In genomic region chr19:45523642-45524256, GRCh38 we compare ENCODE assay signal across 8 cellular contexts. TPM values are rescaled to one million over a fixed set of nuclear protein-coding genes. Genes with fewer than 3 reads are reported as not detected.
DNase-seq lines count a peak whose midpoint lies in the region; ATAC-seq, FAIRE-seq and TF ChIP-seq lines count a peak whose summit lies in the region.

No MANE protein-coding gene starts in this region.

- H4K20me1 ChIP-seq in HepG2 (ENCODE audit: insufficient read depth, low read length): peaks cover 4% of the 10 kb centered on the region; the same call in 1 of the 2 replicates

- H3K4me1 Mint-ChIP-seq in activated CD4-positive, alpha-beta T cell treated with anti-CD3 and anti-CD28 coated beads, Interleukin-2, amount 10 ng/mL, durations not matched to agents 7 days and 5 days: peaks cover 24% of the 10 kb centered on the region

- H3K27me3 Mint-ChIP-seq in activated CD4-positive, alpha-beta T cell treated with anti-CD3 and anti-CD28 coated beads, Interleukin-2, amount 10 ng/mL, durations not matched to agents 7 days and 5 days: peaks cover 4% of the 10 kb centered on the region

- peak; percentile 88 for TF ChIP-seq RAD21 in HepG2 (CRISPR knock-in tag; IDR thresholded peaks at IDR 0.05)

- H3K27me3 ChIP-seq in HL-60 (ENCODE audit: insufficient read depth, poor library complexity, severe bottlenecking): no peaks in the 10 kb centered on the region
- no peaks in the 10 kb centered on the region for H3K27me3 ChIP-seq in HepG2 (ENCODE audit: control insufficient read depth in 1 of 2, insufficient read depth in 2 of 2, low read length in 2 of 2)

- POLR2A ChIA-PET in activated CD4-positive, alpha-beta T cell treated with anti-CD3 and anti-CD28 coated beads, Interleukin-2, amount 10 ng/mL, durations not matched to agents 7 days and 5 days (lab: Charles Lee): no interaction called here
- POLR2A ChIA-PET in HepG2 (lab: Yijun Ruan, JAX): interaction anchor here (0.6 kb wide), 1 partner anchor 215 kb away, joined by 3 read pairs; no protein-coding TSS in a partner anchor

- H3K9me3 ChIP-seq in HepG2 (ENCODE audit: low read length): no peaks in the 10 kb centered on the region

- peak; percentile 90 for DNase-seq in AG20443 (ENCODE audit: low spot score)
- peak; percentile 77 to 90 for DNase-seq in HL-60 (ENCODE audit: low read depth in 1 of 2, low spot score in 1 of 2)
- DNase-seq in NCI-H748 treated with DMSO at 0.1 percent for 48 hours (lab: John Stamatoyannopoulos, UW): peak; percentile 89
- DNase-seq in activated CD4-positive, alpha-beta T cell treated with anti-CD3 and anti-CD28 coated beads, Interleukin-2, amount 10 ng/mL, durations not matched to agents 7 days and 5 days: peak; percentile 79
- DNase-seq in coronary artery (ENCODE audit: low spot score): peak; percentile 88
- peak; percentile 82 for DNase-seq in HepG2 (ENCODE audit: low spot score)
- peak; percentile 57 to 63 for DNase-seq in stimulated activated CD4-positive, alpha-beta T cell treated with anti-CD3 and anti-CD28 coated beads, Interleukin-4, amount 100 ng/mL, for 4 hours

- peak overlapping the region; percentile 7 for H3K27ac Mint-ChIP-seq in activated CD4-positive, alpha-beta T cell treated with anti-CD3 and anti-CD28 coated beads, Interleukin-2, amount 10 ng/mL, durations not matched to agents 7 days and 5 days

- H3K4me1 ChIP-seq in HepG2 (ENCODE audit: insufficient read depth, low read length): peaks cover under 1% of the 10 kb centered on the region; the same call in 1 of the 2 replicates

- 81% methylated on average over 9 of the region's 9 CpGs for WGBS in HepG2 (ENCODE audit: low lambda C conversion rate)

- intact Hi-C loops in HepG2 (cut with micrococcal nuclease; ENCODE audit: unreplicated experiment): loop anchor here (1.0 to 5.0 kb wide), 3 partner anchors 34 to 120 kb away; no protein-coding TSS in a partner anchor

- H3K27ac ChIP-seq in HL-60 (replicated peaks): no peak overlapping the region
- H3K27ac ChIP-seq in coronary artery: peak overlapping the region in 1 of 2 donors; percentile 49
- H3K27ac ChIP-seq in HepG2 (ENCODE audit: extremely low read length, insufficient read depth, low read length): no peak overlapping the region

- TF ChIP-seq EP300 in HepG2 (IDR thresholded peaks at IDR 0.05; ENCODE audit: low read depth in 2 of 2, low read length in 2 of 2) (no peak), HepG2 (CRISPR knock-in tag; IDR thresholded peaks at IDR 0.05; ENCODE audit: borderline replicate concordance) (no peak)

- ATAC-seq in GM19035 (IDR thresholded peaks at IDR 0.05; ENCODE audit: unreplicated experiment): peak; percentile 70
- peak; percentile 92 for ATAC-seq in HepG2

- H3K9me3 Mint-ChIP-seq in activated CD4-positive, alpha-beta T cell treated with anti-CD3 and anti-CD28 coated beads, Interleukin-2, amount 10 ng/mL, durations not matched to agents 7 days and 5 days: no peaks in the 10 kb centered on the region

- peak; percentile 93 for TF ChIP-seq CTCF in HL-60 (IDR thresholded peaks at IDR 0.05; ENCODE audit: insufficient read depth, low read length)
- TF ChIP-seq CTCF in coronary artery (IDR thresholded peaks at IDR 0.05): peak; percentile 86
- peak; percentile 92 for TF ChIP-seq CTCF in HepG2 (CRISPR knock-in tag; IDR thresholded peaks at IDR 0.05)

- peaks cover 55% of the 10 kb centered on the region for H3K36me3 Mint-ChIP-seq in activated CD4-positive, alpha-beta T cell treated with anti-CD3 and anti-CD28 coated beads, Interleukin-2, amount 10 ng/mL, durations not matched to agents 7 days and 5 days (ENCODE audit: low read depth)

- no peak overlapping the region for H3K9ac ChIP-seq in HepG2 (ENCODE audit: insufficient read depth, low read depth, low read length)

- no peak for TF ChIP-seq POLR2A in HepG2 (IDR thresholded peaks at IDR 0.05; ENCODE audit: insufficient read depth in 1 of 2, low read depth in 2 of 2, low read length in 2 of 2)

- no peaks in the 10 kb centered on the region for H3K79me2 ChIP-seq in HepG2 (ENCODE audit: insufficient read depth, low read length)

- no peak overlapping the region for H3K4me3 Mint-ChIP-seq in activated CD4-positive, alpha-beta T cell treated with anti-CD3 and anti-CD28 coated beads, Interleukin-2, amount 10 ng/mL, durations not matched to agents 7 days and 5 days

- H3K4me3 ChIP-seq in HL-60 (replicated peaks; ENCODE audit: insufficient read depth, low read length) (no peak overlapping the region), coronary artery (no peak overlapping the region), HepG2 (replicated peaks in 1 of 3; ENCODE audit: insufficient read depth in 1 of 3, low read depth in 2 of 3, low read length in 3 of 3) (no peak overlapping the region)

- no peak overlapping the region for H2AFZ ChIP-seq in HepG2 (ENCODE audit: low read length)

- CTCF ChIA-PET in activated CD4-positive, alpha-beta T cell treated with anti-CD3 and anti-CD28 coated beads, Interleukin-2, amount 10 ng/mL, durations not matched to agents 7 days and 5 days (lab: Charles Lee): interaction anchor here (1.2 kb wide), 1 partner anchor 35 kb away, joined by 3 read pairs; no protein-coding TSS in a partner anchor
- CTCF ChIA-PET in HepG2 (lab: Yijun Ruan, JAX; ENCODE audit: low intra/inter-chr PET ratio, low total read pairs): interaction anchor here (0.9 to 1.6 kb wide), 3 partner anchors 31 to 46 kb away, joined by 4 to 10 read pairs (median 10); no protein-coding TSS in a partner anchor

- H3K4me2 ChIP-seq in HepG2 (ENCODE audit: low read depth, low read length): no peak overlapping the region

- peaks cover 28 to 54% of the 10 kb centered on the region in 2 experiments for H3K36me3 ChIP-seq in HepG2 (replicated peaks in 1 of 2; ENCODE audit: control insufficient read depth in 1 of 2, insufficient read depth in 2 of 2, low read length in 2 of 2)

- in situ Hi-C loops in HepG2 (cut with HindIII; ENCODE audit: extremely low pct_ligation_motif_present, low pct_unique_long_range_greater_than_20kb): loop anchor here (5.0 kb wide), 1 partner anchor 34 kb away; no protein-coding TSS in a partner anchor

- no TSS peak for BruUV-seq in HepG2 (replicated peaks; lab: Mats Ljungman, UMichigan)

- peak; percentile 86 for FAIRE-seq in HepG2 (lab: Jason Lieb, UNC)

RNA-seq across cellular contexts. Expression of gene VASP, which starts 16.5 kb away (rescaled TPM):
- total RNA-seq in activated CD4-positive, alpha-beta T cell treated with anti-CD3 and anti-CD28 coated beads, Interleukin-2, amount 10 ng/mL, durations not matched to agents 7 days and 5 days: 100 to 1,000 TPM; 143 to 157 TPM
- total RNA-seq in HepG2 (2016; rRNA removed; fragmentation: Illumina TruSeq; extraction: Trizol): 64.6 and 67.1 TPM in 2 replicates
- 22.8 and 24.0 TPM in 2 replicates for total RNA-seq in HepG2 (2016; cell fraction: cytosol; rRNA removed; fragmentation: Illumina TruSeq; extraction: Trizol; ENCODE audit: low read depth)
- total RNA-seq in HepG2 (2016; cell fraction: insoluble cytoplasmic fraction; rRNA removed; fragmentation: Illumina TruSeq; extraction: Trizol): 60.7 and 68.5 TPM in 2 replicates
- 55.3 and 59.3 TPM in 2 replicates for total RNA-seq in HepG2 (2016; cell fraction: membrane; rRNA removed; fragmentation: Illumina TruSeq; extraction: Trizol)
- 38.8 and 40.6 TPM in 2 replicates for total RNA-seq in HepG2 (2016; cell fraction: nucleus; rRNA removed; fragmentation: Illumina TruSeq; extraction: Trizol)
- 41.8 and 49.1 TPM in 2 replicates for polyA plus RNA-seq in HepG2 (2011; rRNA removed)
- 29.9 and 46.4 TPM in 2 replicates for polyA plus RNA-seq in HepG2 (2011; cell fraction: cytosol; rRNA removed)
- 78.2 and 83.1 TPM in 2 replicates for polyA plus RNA-seq in HepG2 (2011; cell fraction: nucleus; rRNA removed)
- 30.9 and 35.9 TPM in 2 replicates for polyA plus RNA-seq in HepG2 (2012)
- 20.6 and 22.3 TPM in 2 replicates for polyA plus RNA-seq in HepG2 (2016; cell fraction: cytosol; fragmentation: Illumina TruSeq; extraction: Trizol; ENCODE audit: low read depth)
- 75.4 and 76.4 TPM in 2 replicates for polyA plus RNA-seq in HepG2 (2016; cell fraction: insoluble cytoplasmic fraction; fragmentation: Illumina TruSeq; extraction: Trizol; ENCODE audit: low read depth)
- polyA plus RNA-seq in HepG2 (2016; cell fraction: membrane; fragmentation: Illumina TruSeq; extraction: Trizol; ENCODE audit: low read depth): 40.8 and 44.1 TPM in 2 replicates
- polyA plus RNA-seq in HepG2 (2016; cell fraction: nucleus; fragmentation: Illumina TruSeq; extraction: Trizol; ENCODE audit: insufficient read depth, low read depth): 70.9 and 74.4 TPM in 2 replicates
- 38.0 and 110 TPM in 2 replicates for polyA minus RNA-seq in HepG2 (2011; rRNA and poly(A)+ RNA removed; ENCODE audit: low replicate concordance)
- polyA minus RNA-seq in HepG2 (2011; cell fraction: cytosol; rRNA and poly(A)+ RNA removed): 36.7 and 47.2 TPM in 2 replicates
- 31.7 and 50.2 TPM in 2 replicates for polyA minus RNA-seq in HepG2 (2011; cell fraction: nucleus; rRNA and poly(A)+ RNA removed)

RNA-seq across cellular contexts. Expression of gene PPM1N, which starts 25.5 kb away (rescaled TPM):
- total RNA-seq in activated CD4-positive, alpha-beta T cell treated with anti-CD3 and anti-CD28 coated beads, Interleukin-2, amount 10 ng/mL, durations not matched to agents 7 days and 5 days: 1 to 10 TPM in 1 of 2 experiments, under 1 TPM in 1; 0.82 to 1.1 TPM
- total RNA-seq in HepG2 (2016; rRNA removed; fragmentation: Illumina TruSeq; extraction: Trizol): 0.31 and 0.67 TPM in 2 replicates
- 0.53 and 0.71 TPM in 2 replicates for total RNA-seq in HepG2 (2016; cell fraction: cytosol; rRNA removed; fragmentation: Illumina TruSeq; extraction: Trizol; ENCODE audit: low read depth)
- 0.48 and 0.91 TPM in 2 replicates for total RNA-seq in HepG2 (2016; cell fraction: insoluble cytoplasmic fraction; rRNA removed; fragmentation: Illumina TruSeq; extraction: Trizol)
- 0.72 and 1.2 TPM in 2 replicates for total RNA-seq in HepG2 (2016; cell fraction: membrane; rRNA removed; fragmentation: Illumina TruSeq; extraction: Trizol)
- total RNA-seq in HepG2 (2016; cell fraction: nucleus; rRNA removed; fragmentation: Illumina TruSeq; extraction: Trizol): not detected in 2 replicates
- 1.3 and 1.8 TPM in 2 replicates for polyA plus RNA-seq in HepG2 (2011; rRNA removed)
- polyA plus RNA-seq in HepG2 (2011; cell fraction: cytosol; rRNA removed): 2.6 TPM in 2 replicates
- 1.1 and 2.1 TPM in 2 replicates for polyA plus RNA-seq in HepG2 (2011; cell fraction: nucleus; rRNA removed)
- 1.4 and 1.9 TPM in 2 replicates for polyA plus RNA-seq in HepG2 (2012)
- polyA plus RNA-seq in HepG2 (2016; cell fraction: cytosol; fragmentation: Illumina TruSeq; extraction: Trizol; ENCODE audit: low read depth): 0.86 and 1.5 TPM in 2 replicates
- polyA plus RNA-seq in HepG2 (2016; cell fraction: insoluble cytoplasmic fraction; fragmentation: Illumina TruSeq; extraction: Trizol; ENCODE audit: low read depth): 0.76 TPM in 1 of 2 replicates, not detected in the other
- polyA plus RNA-seq in HepG2 (2016; cell fraction: membrane; fragmentation: Illumina TruSeq; extraction: Trizol; ENCODE audit: low read depth): 0.77 and 1.1 TPM in 2 replicates
- polyA plus RNA-seq in HepG2 (2016; cell fraction: nucleus; fragmentation: Illumina TruSeq; extraction: Trizol; ENCODE audit: insufficient read depth, low read depth): 1.2 TPM in 1 of 2 replicates, not detected in the other
- polyA minus RNA-seq in HepG2 (2011; rRNA and poly(A)+ RNA removed; ENCODE audit: low replicate concordance): 0.23 TPM in 1 of 2 replicates, not detected in the other
- not detected in 2 replicates for polyA minus RNA-seq in HepG2 (2011; cell fraction: cytosol; rRNA and poly(A)+ RNA removed)
- polyA minus RNA-seq in HepG2 (2011; cell fraction: nucleus; rRNA and poly(A)+ RNA removed): 0.50 TPM in 1 of 2 replicates, not detected in the other

RNA-seq across cellular contexts. Expression of gene RTN2, which starts 26.9 kb away (rescaled TPM):
- total RNA-seq in activated CD4-positive, alpha-beta T cell treated with anti-CD3 and anti-CD28 coated beads, Interleukin-2, amount 10 ng/mL, durations not matched to agents 7 days and 5 days: 1 to 10 TPM; 1.8 to 2.0 TPM
- 2.1 and 2.9 TPM in 2 replicates for total RNA-seq in HepG2 (2016; rRNA removed; fragmentation: Illumina TruSeq; extraction: Trizol)
- total RNA-seq in HepG2 (2016; cell fraction: cytosol; rRNA removed; fragmentation: Illumina TruSeq; extraction: Trizol; ENCODE audit: low read depth): 5.1 and 6.2 TPM in 2 replicates
- total RNA-seq in HepG2 (2016; cell fraction: insoluble cytoplasmic fraction; rRNA removed; fragmentation: Illumina TruSeq; extraction: Trizol): 2.0 and 3.5 TPM in 2 replicates
- total RNA-seq in HepG2 (2016; cell fraction: membrane; rRNA removed; fragmentation: Illumina TruSeq; extraction: Trizol): 6.2 and 8.3 TPM in 2 replicates
- 2.3 and 2.8 TPM in 2 replicates for total RNA-seq in HepG2 (2016; cell fraction: nucleus; rRNA removed; fragmentation: Illumina TruSeq; extraction: Trizol)
- polyA plus RNA-seq in HepG2 (2011; rRNA removed): 17.1 and 18.0 TPM in 2 replicates
- 13.2 and 17.0 TPM in 2 replicates for polyA plus RNA-seq in HepG2 (2011; cell fraction: cytosol; rRNA removed)
- 12.6 and 14.7 TPM in 2 replicates for polyA plus RNA-seq in HepG2 (2011; cell fraction: nucleus; rRNA removed)
- polyA plus RNA-seq in HepG2 (2012): 11.2 and 15.2 TPM in 2 replicates
- polyA plus RNA-seq in HepG2 (2016; cell fraction: cytosol; fragmentation: Illumina TruSeq; extraction: Trizol; ENCODE audit: low read depth): 8.6 and 9.5 TPM in 2 replicates
- 3.9 and 4.7 TPM in 2 replicates for polyA plus RNA-seq in HepG2 (2016; cell fraction: insoluble cytoplasmic fraction; fragmentation: Illumina TruSeq; extraction: Trizol; ENCODE audit: low read depth)
- 9.5 and 9.7 TPM in 2 replicates for polyA plus RNA-seq in HepG2 (2016; cell fraction: membrane; fragmentation: Illumina TruSeq; extraction: Trizol; ENCODE audit: low read depth)
- 11.0 and 11.5 TPM in 2 replicates for polyA plus RNA-seq in HepG2 (2016; cell fraction: nucleus; fragmentation: Illumina TruSeq; extraction: Trizol; ENCODE audit: insufficient read depth, low read depth)
- polyA minus RNA-seq in HepG2 (2011; rRNA and poly(A)+ RNA removed; ENCODE audit: low replicate concordance): 6.0 and 30.0 TPM in 2 replicates
- 7.6 and 8.3 TPM in 2 replicates for polyA minus RNA-seq in HepG2 (2011; cell fraction: cytosol; rRNA and poly(A)+ RNA removed)
- 7.1 and 7.6 TPM in 2 replicates for polyA minus RNA-seq in HepG2 (2011; cell fraction: nucleus; rRNA and poly(A)+ RNA removed)

RNA-seq across cellular contexts. Expression of gene FOSB, which starts 56.0 kb away (rescaled TPM):
- 10 to 100 TPM; 36.0 to 43.9 TPM for total RNA-seq in activated CD4-positive, alpha-beta T cell treated with anti-CD3 and anti-CD28 coated beads, Interleukin-2, amount 10 ng/mL, durations not matched to agents 7 days and 5 days
- total RNA-seq in HepG2 (2016; rRNA removed; fragmentation: Illumina TruSeq; extraction: Trizol): 0.21 and 6.0 TPM in 2 replicates
- 0.79 and 0.91 TPM in 2 replicates for total RNA-seq in HepG2 (2016; cell fraction: cytosol; rRNA removed; fragmentation: Illumina TruSeq; extraction: Trizol; ENCODE audit: low read depth)
- 0.37 and 5.7 TPM in 2 replicates for total RNA-seq in HepG2 (2016; cell fraction: insoluble cytoplasmic fraction; rRNA removed; fragmentation: Illumina TruSeq; extraction: Trizol)
- total RNA-seq in HepG2 (2016; cell fraction: membrane; rRNA removed; fragmentation: Illumina TruSeq; extraction: Trizol): 0.93 and 1.2 TPM in 2 replicates
- 17.8 and 18.2 TPM in 2 replicates for total RNA-seq in HepG2 (2016; cell fraction: nucleus; rRNA removed; fragmentation: Illumina TruSeq; extraction: Trizol)
- polyA plus RNA-seq in HepG2 (2011; rRNA removed): 2.8 TPM in 2 replicates
- polyA plus RNA-seq in HepG2 (2011; cell fraction: cytosol; rRNA removed): 0.67 and 0.69 TPM in 2 replicates
- polyA plus RNA-seq in HepG2 (2011; cell fraction: nucleus; rRNA removed): 23.1 and 35.9 TPM in 2 replicates
- 0.51 and 1.1 TPM in 2 replicates for polyA plus RNA-seq in HepG2 (2012)
- polyA plus RNA-seq in HepG2 (2016; cell fraction: cytosol; fragmentation: Illumina TruSeq; extraction: Trizol; ENCODE audit: low read depth): not detected in 2 replicates
- polyA plus RNA-seq in HepG2 (2016; cell fraction: insoluble cytoplasmic fraction; fragmentation: Illumina TruSeq; extraction: Trizol; ENCODE audit: low read depth): 0.35 and 0.74 TPM in 2 replicates
- polyA plus RNA-seq in HepG2 (2016; cell fraction: membrane; fragmentation: Illumina TruSeq; extraction: Trizol; ENCODE audit: low read depth): 0.17 and 0.41 TPM in 2 replicates
- polyA plus RNA-seq in HepG2 (2016; cell fraction: nucleus; fragmentation: Illumina TruSeq; extraction: Trizol; ENCODE audit: insufficient read depth, low read depth): 17.9 and 36.0 TPM in 2 replicates
- polyA minus RNA-seq in HepG2 (2011; rRNA and poly(A)+ RNA removed; ENCODE audit: low replicate concordance): 16.2 and 24.3 TPM in 2 replicates
- polyA minus RNA-seq in HepG2 (2011; cell fraction: cytosol; rRNA and poly(A)+ RNA removed): 1.5 and 2.2 TPM in 2 replicates
- polyA minus RNA-seq in HepG2 (2011; cell fraction: nucleus; rRNA and poly(A)+ RNA removed): 32.3 and 48.2 TPM in 2 replicates
